In the genomic region with DNA sequence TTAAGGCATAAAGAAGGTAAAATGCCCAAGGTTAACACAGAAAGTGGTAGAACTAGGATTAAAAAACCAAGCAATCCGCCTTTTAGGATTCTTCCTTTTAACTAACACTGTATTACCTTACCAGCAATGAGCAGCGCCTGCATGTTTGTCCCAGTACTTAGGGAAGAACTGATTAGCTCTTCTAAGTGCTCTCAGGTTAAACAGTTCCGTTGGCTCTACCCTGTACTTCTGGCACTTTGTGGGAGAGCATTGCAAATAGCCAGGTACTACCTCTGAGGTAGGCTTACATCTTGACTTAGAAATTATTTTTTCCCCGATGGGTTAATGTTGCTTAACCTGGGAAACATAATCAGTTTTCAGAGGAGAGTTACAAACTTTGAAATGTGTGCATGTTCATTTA, we compare ENCODE assay signal across 24 cellular contexts. TPM values are rescaled to one million over a fixed set of nuclear protein-coding genes. Genes with fewer than 3 reads are reported as not detected.
DNase-seq lines count a peak whose midpoint lies in the region; ATAC-seq, FAIRE-seq and TF ChIP-seq lines count a peak whose summit lies in the region.
"Had no signal": no experiment of that assay in that cellular context is flagged by ENCODE, and none has a peak within 500 bp of the region (broad histone marks: within the 10 kb centered on the region; RNA-seq: fewer than 3 reads in every experiment).

No MANE protein-coding gene starts in this region.

- peaks cover 15 to 100% of the 10 kb centered on the region in 2 donors for H3K36me3 ChIP-seq in psoas muscle (ENCODE audit: insufficient read depth in 1 of 2, low read depth in 1 of 2)

- ATAC-seq in activated CD8-positive, alpha-beta T cell treated with anti-CD3 and anti-CD28 coated beads for 36 hours = no peak
- ATAC-seq in activated CD8-positive, alpha-beta T cell treated with anti-CD3 and anti-CD28 coated beads, Interleukin-2, amount 10 ng/mL, durations not matched to agents 7 days and 5 days = no peak
- no peak for ATAC-seq in psoas muscle
- ATAC-seq: HepG2 had no signal

- H3K4me1 ChIP-seq in psoas muscle = no peaks in the 10 kb centered on the region
- H3K4me1 ChIP-seq: BLaER1 had no signal

- TF ChIP-seq POLR2A in H54 (IDR thresholded peaks at IDR 0.05; ENCODE audit: low read depth, low read length) = no peak

- H3K27me3 Mint-ChIP-seq in activated CD8-positive, alpha-beta T cell treated with anti-CD3 and anti-CD28 coated beads for 36 hours = no peaks in the 10 kb centered on the region
- no peaks in the 10 kb centered on the region for H3K27me3 Mint-ChIP-seq in activated CD8-positive, alpha-beta T cell treated with anti-CD3 and anti-CD28 coated beads, Interleukin-2, amount 10 ng/mL, durations not matched to agents 7 days and 5 days (ENCODE audit: low read depth)
- no peaks in the 10 kb centered on the region for H3K27me3 Mint-ChIP-seq in activated naive CD8-positive, alpha-beta T cell treated with anti-CD3 and anti-CD28 coated beads for 36 hours
- H3K27me3 Mint-ChIP-seq in progenitor cell of endocrine pancreas = no peaks in the 10 kb centered on the region
- H3K27me3 Mint-ChIP-seq: CD4-positive, CD25-positive, alpha-beta regulatory T cell had no signal

- peaks cover 73% of the 10 kb centered on the region for H3K36me3 Mint-ChIP-seq in activated CD8-positive, alpha-beta T cell treated with anti-CD3 and anti-CD28 coated beads for 36 hours (ENCODE audit: low read depth)
- H3K36me3 Mint-ChIP-seq in activated CD8-positive, alpha-beta T cell treated with anti-CD3 and anti-CD28 coated beads, Interleukin-2, amount 10 ng/mL, durations not matched to agents 7 days and 5 days (ENCODE audit: low read depth) = peaks cover 77% of the 10 kb centered on the region
- peaks cover 43% of the 10 kb centered on the region for H3K36me3 Mint-ChIP-seq in activated naive CD8-positive, alpha-beta T cell treated with anti-CD3 and anti-CD28 coated beads for 36 hours
- peaks cover 50% of the 10 kb centered on the region for H3K36me3 Mint-ChIP-seq in progenitor cell of endocrine pancreas (ENCODE audit: insufficient read depth)

- H3K9me3 ChIP-seq in psoas muscle = no peaks in the 10 kb centered on the region
- H3K9me3 ChIP-seq: BLaER1 had no signal

- peak overlapping the region; percentile 67 for H3K27ac Mint-ChIP-seq in activated CD8-positive, alpha-beta T cell treated with anti-CD3 and anti-CD28 coated beads for 36 hours
- H3K27ac Mint-ChIP-seq in activated CD8-positive, alpha-beta T cell treated with anti-CD3 and anti-CD28 coated beads, Interleukin-2, amount 10 ng/mL, durations not matched to agents 7 days and 5 days = no peak overlapping the region
- peak overlapping the region; percentile 39 for H3K27ac Mint-ChIP-seq in activated naive CD8-positive, alpha-beta T cell treated with anti-CD3 and anti-CD28 coated beads for 36 hours
- H3K27ac Mint-ChIP-seq in progenitor cell of endocrine pancreas = peak overlapping the region; percentile 45

- FAIRE-seq in H54 (lab: Jason Lieb, UNC) = peak; percentile 11
- FAIRE-seq: A204.1, HepG2, RCC 7860 had no signal

- H3K4me3 ChIP-seq in psoas muscle = no peak overlapping the region
- H3K4me3 ChIP-seq: BLaER1, SK-N-MC had no signal

- CTCF ChIA-PET in activated CD8-positive, alpha-beta T cell treated with anti-CD3 and anti-CD28 coated beads for 36 hours (lab: Charles Lee) = no interaction called here
- CTCF ChIA-PET in activated CD8-positive, alpha-beta T cell treated with anti-CD3 and anti-CD28 coated beads, Interleukin-2, amount 10 ng/mL, durations not matched to agents 7 days and 5 days (lab: Charles Lee) = no interaction called here

- intact Hi-C loops in activated CD8-positive, alpha-beta T cell treated with anti-CD3 and anti-CD28 coated beads for 36 hours (cut with micrococcal nuclease) = no loop called here
- intact Hi-C loops in psoas muscle (cut with DNase I) = loop anchor here in 1 of 2 donors (10.0 kb wide), 1 partner anchor 674 kb away; no protein-coding TSS in a partner anchor

- no peak overlapping the region for H3K4me3 Mint-ChIP-seq in activated CD8-positive, alpha-beta T cell treated with anti-CD3 and anti-CD28 coated beads for 36 hours
- no peak overlapping the region for H3K4me3 Mint-ChIP-seq in activated CD8-positive, alpha-beta T cell treated with anti-CD3 and anti-CD28 coated beads, Interleukin-2, amount 10 ng/mL, durations not matched to agents 7 days and 5 days
- H3K4me3 Mint-ChIP-seq in activated naive CD8-positive, alpha-beta T cell treated with anti-CD3 and anti-CD28 coated beads for 36 hours = no peak overlapping the region
- no peak overlapping the region for H3K4me3 Mint-ChIP-seq in progenitor cell of endocrine pancreas (ENCODE audit: low read depth)
- H3K4me3 Mint-ChIP-seq: CD4-positive, CD25-positive, alpha-beta regulatory T cell had no signal

- 88 to 91% (median 89%) methylated on average over 4 of the region's 4 CpGs for WGBS in psoas muscle, 3 donors

- no peaks in the 10 kb centered on the region for H3K27me3 ChIP-seq in psoas muscle (ENCODE audit: insufficient read depth in 3 of 3, low read length in 2 of 3)
- H3K27me3 ChIP-seq: BLaER1 had no signal

- POLR2A ChIA-PET in activated CD8-positive, alpha-beta T cell treated with anti-CD3 and anti-CD28 coated beads for 36 hours (lab: Charles Lee) = interaction anchor here (1.2 kb wide), 1 partner anchor 29 kb away, joined by 5 read pairs; no protein-coding TSS in a partner anchor
- POLR2A ChIA-PET in activated CD8-positive, alpha-beta T cell treated with anti-CD3 and anti-CD28 coated beads, Interleukin-2, amount 10 ng/mL, durations not matched to agents 7 days and 5 days (lab: Charles Lee) = no interaction called here

- H3K4me1 Mint-ChIP-seq in activated CD8-positive, alpha-beta T cell treated with anti-CD3 and anti-CD28 coated beads for 36 hours (ENCODE audit: low read depth) = peaks cover 48% of the 10 kb centered on the region
- peaks cover 4% of the 10 kb centered on the region for H3K4me1 Mint-ChIP-seq in activated CD8-positive, alpha-beta T cell treated with anti-CD3 and anti-CD28 coated beads, Interleukin-2, amount 10 ng/mL, durations not matched to agents 7 days and 5 days (ENCODE audit: low read depth)
- peaks cover 45% of the 10 kb centered on the region for H3K4me1 Mint-ChIP-seq in activated naive CD8-positive, alpha-beta T cell treated with anti-CD3 and anti-CD28 coated beads for 36 hours
- H3K4me1 Mint-ChIP-seq in progenitor cell of endocrine pancreas (ENCODE audit: low read depth) = peaks cover 1% of the 10 kb centered on the region

- no peaks in the 10 kb centered on the region for H3K9me3 Mint-ChIP-seq in activated CD8-positive, alpha-beta T cell treated with anti-CD3 and anti-CD28 coated beads for 36 hours
- H3K9me3 Mint-ChIP-seq in activated CD8-positive, alpha-beta T cell treated with anti-CD3 and anti-CD28 coated beads, Interleukin-2, amount 10 ng/mL, durations not matched to agents 7 days and 5 days (ENCODE audit: insufficient read depth) = no peaks in the 10 kb centered on the region
- H3K9me3 Mint-ChIP-seq in activated naive CD8-positive, alpha-beta T cell treated with anti-CD3 and anti-CD28 coated beads for 36 hours = no peaks in the 10 kb centered on the region
- H3K9me3 Mint-ChIP-seq in progenitor cell of endocrine pancreas (ENCODE audit: low read depth) = no peaks in the 10 kb centered on the region
- H3K9me3 Mint-ChIP-seq: CD4-positive, CD25-positive, alpha-beta regulatory T cell had no signal

- no peak overlapping the region for H3K27ac ChIP-seq in psoas muscle
- H3K27ac ChIP-seq: BLaER1, SK-N-MC had no signal

- no peak for DNase-seq in activated CD8-positive, alpha-beta T cell treated with anti-CD3 and anti-CD28 coated beads for 36 hours
- no peak for DNase-seq in activated CD8-positive, alpha-beta T cell treated with anti-CD3 and anti-CD28 coated beads, Interleukin-2, amount 10 ng/mL, durations not matched to agents 7 days and 5 days
- DNase-seq in H54 (ENCODE audit: insufficient read length, low spot score) = no peak
- DNase-seq in activated naive CD8-positive, alpha-beta T cell treated with anti-CD3 and anti-CD28 coated beads for 36 hours = no peak
- no peak for DNase-seq in progenitor cell of endocrine pancreas (ENCODE audit: low spot score, unreplicated experiment)
- no peak for DNase-seq in DMS53 treated with DMSO at 0.1 percent for 48 hours (lab: John Stamatoyannopoulos, UW; ENCODE audit: unreplicated experiment)
- no peak for DNase-seq in NCI-H2029 (lab: John Stamatoyannopoulos, UW)
- no peak for DNase-seq in psoas muscle
- DNase-seq: CD4-positive, CD25-positive, alpha-beta regulatory T cell; DMS153; H7; Kasumi-1; MV-4-11; NCI-H1105; NCI-H1436 treated with DMSO at 0.1 percent for 48 hours; NCI-H1930; NCI-H226; NCI-H510A; SIG-M5 had no signal

- no peak for TF ChIP-seq CTCF in activated CD8-positive, alpha-beta T cell treated with anti-CD3 and anti-CD28 coated beads for 36 hours (IDR thresholded peaks at IDR 0.05)
- no peak for TF ChIP-seq CTCF in progenitor cell of endocrine pancreas (IDR thresholded peaks at IDR 0.05; ENCODE audit: unreplicated experiment)
- TF ChIP-seq CTCF in psoas muscle (IDR thresholded peaks at IDR 0.05) = no peak

RNA-seq across cellular contexts. Expression of gene DHX9, which starts 21.5 kb away (rescaled TPM):
- 100 to 1,000 TPM; 213 to 228 TPM for total RNA-seq in activated CD8-positive, alpha-beta T cell treated with anti-CD3 and anti-CD28 coated beads for 36 hours
- 100 to 1,000 TPM; 218 to 231 TPM for total RNA-seq in activated CD8-positive, alpha-beta T cell treated with anti-CD3 and anti-CD28 coated beads, Interleukin-2, amount 10 ng/mL, durations not matched to agents 7 days and 5 days
- 100 to 1,000 TPM; 310 to 318 TPM for total RNA-seq in activated naive CD8-positive, alpha-beta T cell treated with anti-CD3 and anti-CD28 coated beads for 36 hours
- total RNA-seq in progenitor cell of endocrine pancreas (289 and 296 TPM in 2 replicates), psoas muscle (10 to 100 TPM; 55.9 to 58.7 (median 56.8) TPM)
- 10 to 100 TPM; 31.8 to 60.3 (median 49.5) TPM for polyA plus RNA-seq in psoas muscle
